In the genomic region with DNA sequence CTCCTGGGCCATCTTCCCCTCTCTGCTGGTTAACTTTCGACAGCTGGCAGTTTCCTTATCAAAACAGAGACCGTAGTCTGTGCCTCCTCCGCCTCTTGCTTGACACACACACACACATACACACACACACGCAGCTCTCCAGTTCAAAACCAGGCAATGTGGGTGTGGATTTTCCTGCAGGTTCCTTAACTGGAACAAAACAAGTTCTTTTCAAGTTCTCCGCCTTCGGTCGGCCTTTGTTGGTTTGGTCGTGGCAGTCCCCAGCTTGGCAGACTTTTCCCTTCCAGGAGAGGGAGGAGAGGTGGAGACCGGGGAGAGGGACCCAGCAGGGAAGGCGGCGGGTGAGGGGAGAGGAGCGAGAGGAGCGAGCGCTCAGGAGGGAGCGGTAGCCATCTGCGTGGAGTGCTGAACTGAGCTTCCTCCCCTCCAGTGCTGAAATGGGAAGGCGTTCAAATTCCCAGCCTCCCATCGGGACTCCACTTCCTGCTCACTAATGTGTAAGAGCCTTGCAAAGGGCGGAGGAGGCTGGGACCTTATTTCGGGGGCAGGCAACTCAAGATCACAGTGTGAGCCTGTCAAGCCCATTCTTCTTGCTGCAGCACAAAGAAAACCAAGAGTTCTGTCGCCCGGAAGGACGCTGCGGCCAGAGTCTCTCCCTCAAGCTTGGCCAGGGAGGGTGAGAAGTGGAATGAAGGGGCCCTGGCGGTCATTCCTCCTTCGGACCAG, we compare ENCODE assay signal across 9 cellular contexts.
DNase-seq lines count a peak whose midpoint lies in the region; TF ChIP-seq lines count a peak whose summit lies in the region.
"Had no signal": no experiment of that assay in that cellular context is flagged by ENCODE, and none has a peak within 500 bp of the region (broad histone marks: within the 10 kb centered on the region; RNA-seq: fewer than 3 reads in every experiment).

No MANE protein-coding gene starts in this region.

- TF ChIP-seq CTCF in neural progenitor cell (IDR thresholded peaks at IDR 0.05), result peak; percentile 7

- peaks cover 20% of the 10 kb centered on the region for H3K27me3 Mint-ChIP-seq in activated T-helper 2 cell treated with anti-CD3 and anti-CD28 coated beads, Interferon-gamma antibody, Interleukin-2, Interleukin-4, amounts not matched to agents 10 μg/mL and 5 μg/mL and 100 μg/mL, durations not matched to agents 14 hours and 24 hours and 36 hours (ENCODE audit: low read depth)
- peaks cover 4% of the 10 kb centered on the region for H3K27me3 Mint-ChIP-seq in neural progenitor cell (ENCODE audit: insufficient read depth, low read depth)

- no peaks in the 10 kb centered on the region for H3K36me3 Mint-ChIP-seq in activated T-helper 2 cell treated with anti-CD3 and anti-CD28 coated beads, Interferon-gamma antibody, Interleukin-2, Interleukin-4, amounts not matched to agents 10 μg/mL and 5 μg/mL and 100 μg/mL, durations not matched to agents 14 hours and 24 hours and 36 hours (ENCODE audit: low read depth)
- H3K36me3 Mint-ChIP-seq in neural progenitor cell, result peaks cover 18% of the 10 kb centered on the region
- H3K36me3 Mint-ChIP-seq: natural killer cell treated with Interleukin-12 subunit alpha and Interleukin-12 subunit beta and Interleukin-15 and Interleukin-18, amount 100 ng/mL, for 72 hours had no signal

- peak overlapping the region; percentile 76 for H3K4me2 ChIP-seq in neural progenitor cell

- H3K4me3 ChIP-seq in neural progenitor cell, result peak overlapping the region; percentile 46

- H4K20me1 ChIP-seq in neural progenitor cell (ENCODE audit: low read depth), result no peaks in the 10 kb centered on the region

- peak; percentile 8 for DNase-seq in DMS153 (lab: John Stamatoyannopoulos, UW)
- no peak for DNase-seq in DMS153 treated with DMSO at 0.1 percent for 48 hours (lab: John Stamatoyannopoulos, UW; ENCODE audit: unreplicated experiment)
- no peak for DNase-seq in activated T-helper 2 cell treated with anti-CD3 and anti-CD28 coated beads, Interferon-gamma antibody, Interleukin-2, Interleukin-4, amounts not matched to agents 10 μg/mL and 5 μg/mL and 100 μg/mL, durations not matched to agents 14 hours and 24 hours and 36 hours (ENCODE audit: low spot score)
- DNase-seq in glomerular visceral epithelial cell (ENCODE audit: extremely low spot score), result peak; percentile 84
- peak; percentile 88 for DNase-seq in neural progenitor cell (ENCODE audit: low spot score)
- DNase-seq in central memory CD4-positive, alpha-beta T cell, result no peak
- no peak for DNase-seq in DMS114 treated with DMSO at 0.1 percent for 48 hours (lab: John Stamatoyannopoulos, UW; ENCODE audit: unreplicated experiment)

- no peaks in the 10 kb centered on the region for H3K36me3 ChIP-seq in neural progenitor cell

- H3K27ac ChIP-seq in neural progenitor cell, result peak overlapping the region; percentile 83

- H3K9me3 ChIP-seq in neural progenitor cell (ENCODE audit: low read depth), result no peaks in the 10 kb centered on the region

- peaks cover 5% of the 10 kb centered on the region for H3K4me1 Mint-ChIP-seq in activated T-helper 2 cell treated with anti-CD3 and anti-CD28 coated beads, Interferon-gamma antibody, Interleukin-2, Interleukin-4, amounts not matched to agents 10 μg/mL and 5 μg/mL and 100 μg/mL, durations not matched to agents 14 hours and 24 hours and 36 hours (ENCODE audit: low read depth)
- peaks cover 94% of the 10 kb centered on the region for H3K4me1 Mint-ChIP-seq in neural progenitor cell

- peaks cover 58% of the 10 kb centered on the region for H3K4me1 ChIP-seq in neural progenitor cell

- H3K9me3 Mint-ChIP-seq in activated T-helper 2 cell treated with anti-CD3 and anti-CD28 coated beads, Interferon-gamma antibody, Interleukin-2, Interleukin-4, amounts not matched to agents 10 μg/mL and 5 μg/mL and 100 μg/mL, durations not matched to agents 14 hours and 24 hours and 36 hours, result no peaks in the 10 kb centered on the region
- H3K9me3 Mint-ChIP-seq in neural progenitor cell, result no peaks in the 10 kb centered on the region
- H3K9me3 Mint-ChIP-seq: natural killer cell treated with Interleukin-12 subunit alpha and Interleukin-12 subunit beta and Interleukin-15 and Interleukin-18, amount 100 ng/mL, for 72 hours had no signal

- TF ChIP-seq RAD21 in Ishikawa (IDR thresholded peaks at IDR 0.05; ENCODE audit: low read depth), result no peak

- no peak overlapping the region for H3K9ac ChIP-seq in neural progenitor cell

- TF ChIP-seq EP300 in Ishikawa (IDR thresholded peaks at IDR 0.05; ENCODE audit: borderline replicate concordance), result no peak

- H3F3A ChIP-seq in neural progenitor cell (ENCODE audit: low read depth), result peaks cover 29% of the 10 kb centered on the region

- peaks cover 6% of the 10 kb centered on the region for H3K79me2 ChIP-seq in neural progenitor cell (ENCODE audit: low read depth)

- H2AFZ ChIP-seq in neural progenitor cell (replicated peaks), result peak overlapping the region; percentile 14

- H3K4me3 Mint-ChIP-seq in activated T-helper 2 cell treated with anti-CD3 and anti-CD28 coated beads, Interferon-gamma antibody, Interleukin-2, Interleukin-4, amounts not matched to agents 10 μg/mL and 5 μg/mL and 100 μg/mL, durations not matched to agents 14 hours and 24 hours and 36 hours (ENCODE audit: low read depth), result peak overlapping the region; percentile 52
- H3K4me3 Mint-ChIP-seq in neural progenitor cell, result peak overlapping the region; percentile 88
- H3K4me3 Mint-ChIP-seq: natural killer cell treated with Interleukin-12 subunit alpha and Interleukin-12 subunit beta and Interleukin-15 and Interleukin-18, amount 100 ng/mL, for 72 hours had no signal

- H3K27me3 ChIP-seq in neural progenitor cell, result no peaks in the 10 kb centered on the region

- H3K27ac Mint-ChIP-seq in activated T-helper 2 cell treated with anti-CD3 and anti-CD28 coated beads, Interferon-gamma antibody, Interleukin-2, Interleukin-4, amounts not matched to agents 10 μg/mL and 5 μg/mL and 100 μg/mL, durations not matched to agents 14 hours and 24 hours and 36 hours, result no peak overlapping the region
- H3K27ac Mint-ChIP-seq in neural progenitor cell, result peak overlapping the region; percentile 98
- H3K27ac Mint-ChIP-seq: natural killer cell treated with Interleukin-12 subunit alpha and Interleukin-12 subunit beta and Interleukin-15 and Interleukin-18, amount 100 ng/mL, for 72 hours had no signal

- intact Hi-C loops in activated T-helper 2 cell treated with anti-CD3 and anti-CD28 coated beads, Interferon-gamma antibody, Interleukin-2, Interleukin-4, amounts not matched to agents 10 μg/mL and 5 μg/mL and 100 μg/mL, durations not matched to agents 14 hours and 24 hours and 36 hours (cut with micrococcal nuclease), result no loop called here

TF ChIP-seq in Ishikawa, 13 proteins besides CTCF, POLR2A, EP300 and RAD21:
- no peak for TF ChIP-seq EGR1 (IDR thresholded peaks at IDR 0.05)
- no peak for TF ChIP-seq TAF1 (IDR thresholded peaks at IDR 0.05; ENCODE audit: low read depth)
- peak; percentile 57; the same call in 1 of the 2 replicates for TF ChIP-seq REST (IDR thresholded peaks at IDR 0.05; ENCODE audit: low read depth)
- TF ChIP-seq FOXM1 (IDR thresholded peaks at IDR 0.05; ENCODE audit: borderline replicate concordance, low read depth), result no peak
- no peak for TF ChIP-seq YY1 (IDR thresholded peaks at IDR 0.05; ENCODE audit: low read depth)
- 0 out of 2 replicates have a peak, but pooled peaks have one; percentile 15 for TF ChIP-seq MAX (IDR thresholded peaks at IDR 0.05)
- TF ChIP-seq TEAD4 (IDR thresholded peaks at IDR 0.05), result no peak
- no peak for TF ChIP-seq NFIC (IDR thresholded peaks at IDR 0.05)

Comparison
In these comparisons a context has a peak if more than half of its experiments do, and no peak if none do; other contexts are left out.
1. DNase-seq: peak in DMS153 (single experiment), glomerular visceral epithelial cell (single experiment) and neural progenitor cell (single experiment); none in DMS153 treated with DMSO at 0.1 percent for 48 hours (single experiment), activated T-helper 2 cell treated with anti-CD3 and anti-CD28 coated beads, Interferon-gamma antibody, Interleukin-2, Interleukin-4, amounts not matched to agents 10 μg/mL and 5 μg/mL and 100 μg/mL, durations not matched to agents 14 hours and 24 hours and 36 hours (single experiment), central memory CD4-positive, alpha-beta T cell (single experiment) and DMS114 treated with DMSO at 0.1 percent for 48 hours (single experiment).